In genomic region chr7:18312482-18312881, GRCh38 we compare ENCODE assay signal across 19 cellular contexts.
"Had no signal": no experiment of that assay in that cellular context is flagged by ENCODE, and none has a peak within 500 bp of the region (broad histone marks: within the 10 kb centered on the region; RNA-seq: fewer than 3 reads in every experiment).

No MANE protein-coding gene starts in this region.

- H3K4me3 Mint-ChIP-seq: dendritic cell treated with granulocyte-macrophage colony-stimulating factor and Interleukin-4, amounts not matched to agents 40 ng/mL and 50 ng/mL, for 4 days; naive thymus-derived CD4-positive, alpha-beta T cell; neural crest cell had no signal

- H3K36me3 Mint-ChIP-seq: naive thymus-derived CD4-positive, alpha-beta T cell had no signal

- H3K9me3 Mint-ChIP-seq: naive thymus-derived CD4-positive, alpha-beta T cell; neural crest cell had no signal

- FAIRE-seq: colon, kidney had no signal

- ATAC-seq: left cardiac atrium; left ventricle myocardium superior; naive thymus-derived CD4-positive, alpha-beta T cell; sciatic nerve had no signal

- H3K27ac Mint-ChIP-seq: dendritic cell treated with granulocyte-macrophage colony-stimulating factor and Interleukin-4, amounts not matched to agents 40 ng/mL and 50 ng/mL, for 4 days had no signal

- DNase-seq: esophagus squamous epithelium; foreskin fibroblast; kidney; left cardiac atrium; left ventricle myocardium superior; naive thymus-derived CD4-positive, alpha-beta T cell; posterior cingulate gyrus; spleen; stimulated activated CD4-positive, alpha-beta T cell treated with anti-CD3 and anti-CD28 coated beads, Interleukin-15, amount 100 ng/mL, for 24 hours; stimulated activated CD4-positive, alpha-beta T cell treated with anti-CD3 and anti-CD28 coated beads, Interleukin-1b, Interleukin-23, amount 100 ng/mL, for 48 hours; stimulated activated CD4-positive, alpha-beta T cell treated with anti-CD3 and anti-CD28 coated beads, Interleukin-4, amount 100 ng/mL, for 24 hours; stimulated activated naive CD4-positive, alpha-beta T cell; stomach; substantia nigra; transverse colon had no signal

- H3K4me1 Mint-ChIP-seq: neural crest cell had no signal

- H3K27me3 Mint-ChIP-seq: dendritic cell treated with granulocyte-macrophage colony-stimulating factor and Interleukin-4, amounts not matched to agents 40 ng/mL and 50 ng/mL, for 4 days had no signal
